ENCODE assay signal across 26 cellular contexts in the genomic region with DNA sequence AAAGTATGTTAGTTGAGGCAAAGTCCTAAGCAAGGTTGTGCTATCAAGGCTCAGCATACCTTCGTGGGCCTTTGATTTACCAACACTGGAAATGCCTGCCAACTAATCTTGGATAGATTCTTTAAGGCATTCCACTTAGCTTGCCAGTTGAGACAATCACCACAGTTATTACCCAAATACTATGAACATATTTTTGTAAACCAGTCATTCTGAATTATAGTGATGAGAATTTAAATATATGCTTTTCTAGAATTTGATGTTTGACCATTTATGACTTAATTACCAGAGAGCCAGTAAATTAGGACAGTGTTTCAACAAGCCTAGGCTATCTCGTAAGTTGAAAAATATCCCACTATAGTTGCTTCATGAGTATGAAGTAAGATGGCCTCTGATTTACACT. TPM values are rescaled to one million over a fixed set of nuclear protein-coding genes. Genes with fewer than 3 reads are reported as not detected.
DNase-seq lines count a peak whose midpoint lies in the region; ATAC-seq and TF ChIP-seq lines count a peak whose summit lies in the region.
"Had no signal": no experiment of that assay in that cellular context is flagged by ENCODE, and none has a peak within 500 bp of the region (broad histone marks: within the 10 kb centered on the region; RNA-seq: fewer than 3 reads in every experiment).

No MANE protein-coding gene starts in this region.

- POLR2A ChIA-PET in Caco-2 (lab: Charles Lee) (no interaction called here), PC-9 (lab: Charles Lee; ENCODE audit: unreplicated experiment) (no interaction called here), HEK293T (lab: Yijun Ruan, JAX) (interaction anchor here (2.7 kb wide), 1 partner anchor 16 kb away, joined by 13 read pairs; the partner anchor contains the start of gene TRIM59)

- H3K9me3 ChIP-seq in Caco-2 (no peaks in the 10 kb centered on the region), PC-9 (ENCODE audit: insufficient read depth, low read depth) (no peaks in the 10 kb centered on the region), MG63 (no peaks in the 10 kb centered on the region)
- H3K9me3 ChIP-seq: BLaER1 treated with 17β-estradiol and CSF1 and Interleukin-3, amounts not matched to agents 10 nM and 100 nM; uterus had no signal

- DNase-seq in Caco-2 (no peak), PC-9 (no peak), cardiac fibroblast (ENCODE audit: low read depth in 2 of 2) (peak; percentile 58 to 63), omental fat pad (ENCODE audit: low spot score) (no peak), NCI-H1105 treated with DMSO at 0.1 percent for 48 hours (lab: John Stamatoyannopoulos, UW) (no peak), HEK293T (ENCODE audit: extremely low spot score) (no peak), DMS114 treated with DMSO at 0.1 percent for 48 hours (lab: John Stamatoyannopoulos, UW; ENCODE audit: unreplicated experiment) (no peak), MG63 (no peak)
- DNase-seq: activated CD8-positive, alpha-beta T cell treated with anti-CD3 and anti-CD28 coated beads for 36 hours; activated naive CD4-positive, alpha-beta T cell treated with anti-CD3 and anti-CD28 coated beads, Interleukin-2, amount 50 U/mL, for 16 hours; activated T-cell treated with anti-CD3 and anti-CD28 coated beads, Interleukin-2, amount 50 U/mL, for 48 hours; H9; hypothalamus; kidney glomerular epithelial cell; NCI-H1092 treated with DMSO at 0.1 percent for 48 hours; NCI-H2171; OCI-M1; posterior cingulate gyrus; stimulated activated CD4-positive, alpha-beta T cell treated with anti-CD3 and anti-CD28 coated beads, Interleukin-4, amount 100 ng/mL, for 24 hours; T-helper 2 cell; uterus had no signal

- CTCF ChIA-PET in Caco-2 (lab: Charles Lee) (no interaction called here), PC-9 (lab: Charles Lee) (no interaction called here), HEK293T (lab: Yijun Ruan, JAX) (no interaction called here)

- peaks cover 56% of the 10 kb centered on the region for H3F3A ChIP-seq in PC-9 (ENCODE audit: insufficient read depth, low read depth)

- H3K27ac Mint-ChIP-seq in Caco-2 (ENCODE audit: unreplicated experiment): no peak overlapping the region
- H3K27ac Mint-ChIP-seq: activated CD8-positive, alpha-beta T cell treated with anti-CD3 and anti-CD28 coated beads for 36 hours; natural killer cell treated with Interleukin-12 subunit alpha and Interleukin-12 subunit beta and Interleukin-15 and Interleukin-18, amount 100 ng/mL, for 72 hours; WTC11 had no signal

- H3K9me2 ChIP-seq in PC-9 (ENCODE audit: insufficient read depth): no peaks in the 10 kb centered on the region

- no peaks in the 10 kb centered on the region for H3K4me1 Mint-ChIP-seq in Caco-2 (ENCODE audit: low read depth, unreplicated experiment)

- no peaks in the 10 kb centered on the region; the same call in 1 of the 2 replicates for H3K79me2 ChIP-seq in PC-9 (ENCODE audit: low read depth)

- no peaks in the 10 kb centered on the region for H3K9me3 Mint-ChIP-seq in Caco-2 (ENCODE audit: unreplicated experiment)
- H3K9me3 Mint-ChIP-seq: activated CD8-positive, alpha-beta T cell treated with anti-CD3 and anti-CD28 coated beads for 36 hours; H9; natural killer cell treated with Interleukin-12 subunit alpha and Interleukin-12 subunit beta and Interleukin-15 and Interleukin-18, amount 100 ng/mL, for 72 hours; WTC11 had no signal

- peak; percentile 77 for ATAC-seq in omental fat pad (ENCODE audit: low FRiP score)
- ATAC-seq: activated CD8-positive, alpha-beta T cell treated with anti-CD3 and anti-CD28 coated beads for 36 hours; natural killer cell treated with Interleukin-12 subunit alpha and Interleukin-12 subunit beta and Interleukin-15 and Interleukin-18, amount 100 ng/mL, for 72 hours; WTC11 had no signal

- intact Hi-C loops in Caco-2 (cut with micrococcal nuclease; ENCODE audit: unreplicated experiment): no loop called here
- intact Hi-C loops in PC-9 (cut with micrococcal nuclease; ENCODE audit: unreplicated experiment): no loop called here

- H3K4me3 ChIP-seq in Caco-2 (ENCODE audit: low read depth, low read length) (no peak overlapping the region), PC-9 (no peak overlapping the region), cardiac fibroblast (replicated peaks in 1 of 2; ENCODE audit: low read depth in 2 of 2, low read length in 2 of 2) (no peak overlapping the region), MG63 (no peak overlapping the region)
- H3K4me3 ChIP-seq: BLaER1 treated with 17β-estradiol and CSF1 and Interleukin-3, amounts not matched to agents 10 nM and 100 nM; skin epidermis; uterus had no signal

- TF ChIP-seq CTCF in Caco-2 (IDR thresholded peaks at IDR 0.05; ENCODE audit: insufficient read depth in 1 of 2, low read depth in 1 of 2, low read length in 1 of 2, severe bottlenecking in 1 of 2, unreplicated experiment in 1 of 2) (no peak), PC-9 (conservative IDR thresholded peaks at IDR 0.05) (no peak), cardiac fibroblast (IDR thresholded peaks at IDR 0.05; ENCODE audit: low read depth, low read length) (no peak), omental fat pad (IDR thresholded peaks at IDR 0.05) (no peak)

- H3K36me3 ChIP-seq in Caco-2 (ENCODE audit: control insufficient read depth, insufficient read depth, low read length) (peaks cover 2% of the 10 kb centered on the region; the same call in 1 of the 2 replicates), PC-9 (ENCODE audit: low read depth) (peaks cover 52% of the 10 kb centered on the region), MG63 (peaks cover 91% of the 10 kb centered on the region)
- H3K36me3 ChIP-seq: uterus had no signal

- H3K4me1 ChIP-seq in Caco-2 (no peaks in the 10 kb centered on the region), PC-9 (replicated peaks; ENCODE audit: insufficient read depth) (no peaks in the 10 kb centered on the region)
- H3K4me1 ChIP-seq: BLaER1 treated with 17β-estradiol and CSF1 and Interleukin-3, amounts not matched to agents 10 nM and 100 nM; uterus had no signal

- H3K4me2 ChIP-seq in PC-9: no peak overlapping the region
- H3K4me2 ChIP-seq: BLaER1 treated with 17β-estradiol and CSF1 and Interleukin-3, amounts not matched to agents 10 nM and 100 nM; KMS-11 had no signal

- BruUV-seq in Caco-2 (replicated peaks; lab: Mats Ljungman, UMichigan): TSS peak; percentile 34
- BruUV-seq in PC-9 (replicated peaks; lab: Mats Ljungman, UMichigan): no TSS peak

- H3K27me3 ChIP-seq in Caco-2 (replicated peaks; ENCODE audit: control insufficient read depth, insufficient read depth, low read length): no peaks in the 10 kb centered on the region
- no peaks in the 10 kb centered on the region for H3K27me3 ChIP-seq in PC-9 (ENCODE audit: insufficient read depth, low read depth)
- no peaks in the 10 kb centered on the region for H3K27me3 ChIP-seq in MG63
- H3K27me3 ChIP-seq: BLaER1 treated with 17β-estradiol and CSF1 and Interleukin-3, amounts not matched to agents 10 nM and 100 nM; uterus had no signal

- peak overlapping the region; percentile 0; the same call in 1 of the 2 replicates for H3K27ac ChIP-seq in PC-9
- H3K27ac ChIP-seq: BLaER1 treated with 17β-estradiol and CSF1 and Interleukin-3, amounts not matched to agents 10 nM and 100 nM; KMS-11; skin epidermis; uterus had no signal

- no peak overlapping the region for H2AFZ ChIP-seq in PC-9

- H3K36me3 Mint-ChIP-seq in Caco-2 (ENCODE audit: insufficient read depth, unreplicated experiment): peaks cover 81% of the 10 kb centered on the region

- H3K4me3 Mint-ChIP-seq in Caco-2 (ENCODE audit: unreplicated experiment): no peak overlapping the region
- H3K4me3 Mint-ChIP-seq: activated CD8-positive, alpha-beta T cell treated with anti-CD3 and anti-CD28 coated beads for 36 hours; H9; natural killer cell treated with Interleukin-12 subunit alpha and Interleukin-12 subunit beta and Interleukin-15 and Interleukin-18, amount 100 ng/mL, for 72 hours; WTC11 had no signal

- no peaks in the 10 kb centered on the region for H3K27me3 Mint-ChIP-seq in Caco-2 (ENCODE audit: insufficient read depth, unreplicated experiment)
- H3K27me3 Mint-ChIP-seq: activated CD8-positive, alpha-beta T cell treated with anti-CD3 and anti-CD28 coated beads for 36 hours; natural killer cell treated with Interleukin-12 subunit alpha and Interleukin-12 subunit beta and Interleukin-15 and Interleukin-18, amount 100 ng/mL, for 72 hours had no signal

- H4K20me1 ChIP-seq in PC-9 (ENCODE audit: insufficient read depth): no peaks in the 10 kb centered on the region

TF ChIP-seq in HEK293T, 16 proteins besides CTCF, POLR2A, EP300 and RAD21 (continues in another document):
- TF ChIP-seq BHLHE40 (IDR thresholded peaks at IDR 0.05; ENCODE audit: borderline replicate concordance): no peak
- no peak for TF ChIP-seq SP1 (IDR thresholded peaks at IDR 0.05)
- no peak for TF ChIP-seq HDGF (IDR thresholded peaks at IDR 0.05; ENCODE audit: borderline replicate concordance)
- TF ChIP-seq FOXK2 (IDR thresholded peaks at IDR 0.05): no peak
- TF ChIP-seq PKNOX1 (IDR thresholded peaks at IDR 0.05): no peak
- TF ChIP-seq FOXM1 (IDR thresholded peaks at IDR 0.05; ENCODE audit: borderline replicate concordance): no peak
- no peak for TF ChIP-seq ELF4 (IDR thresholded peaks at IDR 0.05)
- TF ChIP-seq FOXA1 (IDR thresholded peaks at IDR 0.05): no peak
- no peak for TF ChIP-seq ARNT (IDR thresholded peaks at IDR 0.05)
- TF ChIP-seq L3MBTL2 (conservative IDR thresholded peaks at IDR 0.05): no peak
- TF ChIP-seq TARDBP (IDR thresholded peaks at IDR 0.05): no peak
- no peak for TF ChIP-seq ZNF384 (IDR thresholded peaks at IDR 0.05)
- TF ChIP-seq NFRKB (IDR thresholded peaks at IDR 0.05): no peak

RNA-seq across cellular contexts. Expression of gene TRIM59, which starts 15.5 kb away (rescaled TPM):
- 3.8 and 4.5 TPM in 2 replicates for total RNA-seq in Caco-2 (2022)
- 14.4 and 23.3 TPM in 2 replicates for total RNA-seq in PC-9 (2021)
- 1 to 10 TPM in 3 of 4 donors, under 1 TPM in 1; 0.32 to 1.6 (median 1.4) TPM for total RNA-seq in omental fat pad
- 4.2 and 8.9 TPM in 2 replicates for total RNA-seq in MG63 (2014; rRNA removed; shearing (Covaris generic); ENCODE audit: low replicate concordance)

RNA-seq across cellular contexts. Expression of gene SMC4, which starts 34.6 kb away (rescaled TPM):
- total RNA-seq in Caco-2 (2022) (133 and 136 TPM in 2 replicates), PC-9 (2021) (138 and 181 TPM in 2 replicates), omental fat pad (10 to 100 TPM; 12.7 to 33.1 (median 16.7) TPM)
- total RNA-seq in MG63 (2014; rRNA removed; shearing (Covaris generic); ENCODE audit: low replicate concordance): 97.7 and 253 TPM in 2 replicates

RNA-seq across cellular contexts. Expression of gene IFT80, which starts 35.0 kb away (rescaled TPM):
- total RNA-seq in Caco-2 (2022) (19.3 and 24.9 TPM in 2 replicates), PC-9 (2021) (47.9 and 59.4 TPM in 2 replicates), omental fat pad (10 to 100 TPM; 13.9 to 34.5 (median 19.9) TPM)
- total RNA-seq in MG63 (2014; rRNA removed; shearing (Covaris generic); ENCODE audit: low replicate concordance): 22.9 and 30.8 TPM in 2 replicates

Comparison
In these comparisons a context has a peak if more than half of its experiments do, and no peak if none do; other contexts are left out.
1. DNase-seq: peak in cardiac fibroblast (2 of 2); none in Caco-2 (0 of 2), PC-9 (0 of 2), omental fat pad (single experiment), NCI-H1105 treated with DMSO at 0.1 percent for 48 hours (single experiment), HEK293T (single experiment), DMS114 treated with DMSO at 0.1 percent for 48 hours (single experiment) and MG63 (single experiment).